19 cellular contexts compared by ENCODE assay signal in the genomic region with DNA sequence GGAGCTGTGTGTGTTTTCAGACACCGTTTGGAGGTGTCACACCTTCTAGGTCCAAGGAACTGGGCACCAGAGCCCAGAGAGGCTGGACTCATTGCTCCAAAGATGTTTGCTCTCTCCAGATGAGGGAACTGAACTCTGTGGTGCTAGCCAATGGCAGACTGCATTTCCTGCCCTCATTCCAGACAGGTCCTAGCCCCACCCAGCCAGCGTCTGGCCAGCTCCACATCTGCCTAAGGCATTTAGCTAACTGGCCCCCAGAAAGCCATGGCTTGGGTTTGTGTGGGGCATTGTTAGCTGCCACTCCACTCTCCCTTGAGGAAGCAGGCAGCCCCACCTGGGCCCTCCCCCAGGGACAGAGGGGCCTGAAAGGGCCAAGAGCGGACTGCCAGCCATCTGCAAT. TPM values are rescaled to one million over a fixed set of nuclear protein-coding genes. Genes with fewer than 3 reads are reported as not detected.
A peak's percentile ranks its signal among the peaks of the same experiment; 100 is the strongest.
DNase-seq lines count a peak whose midpoint lies in the region; TF ChIP-seq lines count a peak whose summit lies in the region.
"Had no signal": no experiment of that assay in that cellular context is flagged by ENCODE, and none has a peak within 500 bp of the region (broad histone marks: within the 10 kb centered on the region; RNA-seq: fewer than 3 reads in every experiment).

No MANE protein-coding gene starts in this region.

- H3K4me3 Mint-ChIP-seq in HFFc6 (no peak overlapping the region), neural crest cell (peak overlapping the region; percentile 38), endothelial cell (ENCODE audit: unreplicated experiment) (no peak overlapping the region)
- H3K4me3 Mint-ChIP-seq: CD4-positive, alpha-beta T cell; immature natural killer cell had no signal

- H3K36me3 Mint-ChIP-seq in HFFc6 (ENCODE audit: low read depth) (no peaks in the 10 kb centered on the region), neural crest cell (ENCODE audit: low read depth) (peaks cover 8% of the 10 kb centered on the region), endothelial cell (ENCODE audit: low read depth, unreplicated experiment) (no peaks in the 10 kb centered on the region)
- H3K36me3 Mint-ChIP-seq: activated naive CD4-positive, alpha-beta T cell treated with anti-CD3 and anti-CD28 coated beads, Interleukin-2, amount 50 U/mL, for 72 hours; immature natural killer cell had no signal

- H3K27me3 Mint-ChIP-seq in HFFc6 (ENCODE audit: insufficient read depth) (no peaks in the 10 kb centered on the region), neural crest cell (ENCODE audit: low read depth) (no peaks in the 10 kb centered on the region), endothelial cell (ENCODE audit: unreplicated experiment) (no peaks in the 10 kb centered on the region)
- H3K27me3 Mint-ChIP-seq: CD4-positive, alpha-beta T cell had no signal

- H3K9me3 Mint-ChIP-seq in HFFc6, result no peaks in the 10 kb centered on the region
- H3K9me3 Mint-ChIP-seq in neural crest cell, result peaks cover 5% of the 10 kb centered on the region
- H3K9me3 Mint-ChIP-seq in endothelial cell (ENCODE audit: unreplicated experiment), result no peaks in the 10 kb centered on the region
- H3K9me3 Mint-ChIP-seq: CD4-positive, alpha-beta T cell; immature natural killer cell had no signal

- DNase-seq in AG20443 (ENCODE audit: low spot score) (peak; percentile 47), HFFc6 (peak; percentile 1), cortex of kidney (lab: John Stamatoyannopoulos, UW) (peak; percentile 1), neural crest cell (ENCODE audit: low read depth, low spot score) (no peak), HK-2 (ENCODE audit: unreplicated experiment) (no peak), endothelial cell (ENCODE audit: low spot score) (no peak), NCI-H774 (lab: John Stamatoyannopoulos, UW) (no peak)
- no peak for DNase-seq in activated CD4-positive, CD25-positive, alpha-beta regulatory T cell treated with anti-CD3 and anti-CD28 coated beads, Interleukin-2, amount 50 U/mL, for 72 hours
- DNase-seq: activated CD4-positive, alpha-beta T cell treated with anti-CD3 and anti-CD28 coated beads for 48 hours; CD4-positive, alpha-beta T cell; DMS53; H7; immature natural killer cell; Kasumi-1; NCI-H1092; NCI-H1930; retina; stimulated activated CD4-positive, alpha-beta T cell treated with anti-CD3 and anti-CD28 coated beads, Interleukin-15, amount 100 ng/mL, for 24 hours had no signal

- H3K27ac Mint-ChIP-seq in HFFc6, result peak overlapping the region; percentile 50; the same call in 1 of the 2 replicates
- H3K27ac Mint-ChIP-seq in neural crest cell (ENCODE audit: unreplicated experiment), result no peak overlapping the region
- no peak overlapping the region for H3K27ac Mint-ChIP-seq in endothelial cell (ENCODE audit: unreplicated experiment)
- H3K27ac Mint-ChIP-seq: activated naive CD4-positive, alpha-beta T cell treated with anti-CD3 and anti-CD28 coated beads, Interleukin-2, amount 50 U/mL, for 72 hours; CD4-positive, alpha-beta T cell; immature natural killer cell had no signal

- peaks cover 44% of the 10 kb centered on the region for H3K4me1 Mint-ChIP-seq in HFFc6 (ENCODE audit: low read depth)
- H3K4me1 Mint-ChIP-seq in neural crest cell, result peaks cover 48% of the 10 kb centered on the region
- H3K4me1 Mint-ChIP-seq in endothelial cell (ENCODE audit: unreplicated experiment), result peaks cover 21% of the 10 kb centered on the region
- H3K4me1 Mint-ChIP-seq: immature natural killer cell had no signal

- TF ChIP-seq CTCF in HFFc6 (IDR thresholded peaks at IDR 0.05) (no peak), neural crest cell (conservative IDR thresholded peaks at IDR 0.05) (no peak), endothelial cell (IDR thresholded peaks at IDR 0.05; ENCODE audit: unreplicated experiment) (no peak)

RNA-seq across cellular contexts. Expression of a gene that starts 11.4 kb away (rescaled TPM):
- 10 to 100 TPM; 16.2 to 19.8 (median 17.9) TPM for total RNA-seq in HFFc6 (2021; fragmentation: NEBNext Ultra II Directional; extraction: Animal tissue kit (Norgen Biotek cat#: 25700))
- total RNA-seq in neural crest cell (34.0 and 36.6 TPM in 2 replicates), endothelial cell (ENCODE audit: unreplicated experiment) (15.6 TPM)

RNA-seq across cellular contexts. Expression of a gene that starts 44.5 kb away (rescaled TPM):
- 10 to 100 TPM; 31.0 to 35.0 (median 33.3) TPM for total RNA-seq in HFFc6 (2021; fragmentation: NEBNext Ultra II Directional; extraction: Animal tissue kit (Norgen Biotek cat#: 25700))
- total RNA-seq in neural crest cell, result 39.3 and 40.2 TPM in 2 replicates
- 41.0 TPM for total RNA-seq in endothelial cell (ENCODE audit: unreplicated experiment)

RNA-seq across cellular contexts. Expression of a gene that starts 45.4 kb away (rescaled TPM):
- total RNA-seq in HFFc6 (2021; fragmentation: NEBNext Ultra II Directional; extraction: Animal tissue kit (Norgen Biotek cat#: 25700)), result 10 to 100 TPM; 42.4 to 49.2 (median 44.4) TPM
- total RNA-seq in neural crest cell (52.9 and 53.3 TPM in 2 replicates), endothelial cell (ENCODE audit: unreplicated experiment) (32.7 TPM)

Comparison
In these comparisons a context has a peak if more than half of its experiments do, and no peak if none do; other contexts are left out.
1. DNase-seq: peak in AG20443 (single experiment), HFFc6 (single experiment) and cortex of kidney (single experiment); none in neural crest cell (single experiment), HK-2 (single experiment), endothelial cell (single experiment), activated CD4-positive, CD25-positive, alpha-beta regulatory T cell treated with anti-CD3 and anti-CD28 coated beads, Interleukin-2, amount 50 U/mL, for 72 hours (single experiment) and NCI-H774 (single experiment).